Comparison of ENCODE assay signal across 8 cellular contexts in the genomic region with DNA sequence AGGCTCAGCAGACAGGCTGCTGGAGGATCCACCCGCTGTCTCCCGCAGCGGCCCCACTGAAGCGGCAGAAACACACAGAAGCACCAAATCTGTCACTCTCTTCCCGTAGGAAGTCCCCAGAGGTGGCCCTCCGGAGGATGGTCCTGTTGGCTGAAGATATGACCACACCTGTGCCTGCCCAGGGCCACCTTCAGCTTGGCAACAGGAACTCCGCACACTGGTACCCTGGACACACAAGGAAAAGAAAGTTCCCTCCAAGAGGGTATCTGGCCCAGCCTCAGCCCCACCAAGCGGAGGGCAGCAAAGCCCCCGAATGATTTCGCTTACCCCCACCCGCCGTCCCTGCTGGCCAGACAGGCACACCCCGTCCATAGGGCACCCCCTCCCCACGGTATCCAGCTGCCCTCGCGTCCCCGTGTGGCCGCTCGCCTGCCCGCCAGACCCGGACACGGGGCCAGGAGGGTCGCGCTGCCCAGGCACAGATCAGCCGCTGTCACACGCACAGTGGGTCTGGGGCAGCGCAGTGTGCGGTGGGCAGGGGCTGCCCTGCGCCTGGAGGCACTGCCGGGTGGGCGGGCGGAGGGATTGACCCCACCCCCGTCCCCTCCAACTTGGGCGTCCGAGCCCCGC. TPM values are rescaled to one million over a fixed set of nuclear protein-coding genes. Genes with fewer than 3 reads are reported as not detected.
A peak's percentile ranks its signal among the peaks of the same experiment; 100 is the strongest.
DNase-seq lines count a peak whose midpoint lies in the region; ATAC-seq and TF ChIP-seq lines count a peak whose summit lies in the region.

No MANE protein-coding gene starts in this region.

- no peaks in the 10 kb centered on the region for H3K27me3 ChIP-seq in right atrium auricular region

- H3K9me3 Mint-ChIP-seq in activated CD4-positive, alpha-beta memory T cell treated with anti-CD3 and anti-CD28 coated beads for 36 hours, result no peaks in the 10 kb centered on the region
- H3K9me3 Mint-ChIP-seq in stimulated activated memory B cell treated with anti-CD40 and anti-IgM and Interleukin-4, amounts not matched to agents 10 μg/mL and 1 μg/mL and 100 μg/mL, for 72 hours, result no peaks in the 10 kb centered on the region

- intact Hi-C loops in activated CD4-positive, alpha-beta memory T cell treated with anti-CD3 and anti-CD28 coated beads for 36 hours (cut with micrococcal nuclease), result loop anchor here (1.0 to 5.0 kb wide), 3 partner anchors 7 to 230 kb away; partner anchors contain the start of genes LMNTD2, LRRC56, RASSF7 and SLC25A22

- peak overlapping the region; percentile 82 for H3K4me3 Mint-ChIP-seq in activated CD4-positive, alpha-beta memory T cell treated with anti-CD3 and anti-CD28 coated beads for 36 hours
- H3K4me3 Mint-ChIP-seq in stimulated activated memory B cell treated with anti-CD40 and anti-IgM and Interleukin-4, amounts not matched to agents 10 μg/mL and 1 μg/mL and 100 μg/mL, for 72 hours, result peak overlapping the region; percentile 63

- H3K4me3 ChIP-seq in right atrium auricular region, result peak overlapping the region; percentile 42 to 74

- no peaks in the 10 kb centered on the region for H3K27me3 Mint-ChIP-seq in activated CD4-positive, alpha-beta memory T cell treated with anti-CD3 and anti-CD28 coated beads for 36 hours
- no peaks in the 10 kb centered on the region for H3K27me3 Mint-ChIP-seq in stimulated activated memory B cell treated with anti-CD40 and anti-IgM and Interleukin-4, amounts not matched to agents 10 μg/mL and 1 μg/mL and 100 μg/mL, for 72 hours

- CTCF ChIA-PET in activated CD4-positive, alpha-beta memory T cell treated with anti-CD3 and anti-CD28 coated beads for 36 hours (lab: Charles Lee), result interaction anchor here (1.2 to 2.1 kb wide), 2 partner anchors 13 to 49 kb away, joined by 4 to 6 read pairs; no protein-coding TSS in a partner anchor
- CTCF ChIA-PET in GM10248 (lab: Yijun Ruan, JAX), result interaction anchor here (1.2 to 5.8 kb wide), 2 partner anchors 12 to 49 kb away, joined by 3 to 36 read pairs; no protein-coding TSS in a partner anchor

- ATAC-seq in stimulated activated memory B cell treated with anti-CD40 and anti-IgM and Interleukin-4, amounts not matched to agents 10 μg/mL and 1 μg/mL and 100 μg/mL, for 72 hours, result no peak
- ATAC-seq in GM19328 (IDR thresholded peaks at IDR 0.05; ENCODE audit: unreplicated experiment), result no peak

- H3K27ac ChIP-seq in right atrium auricular region, result peak overlapping the region; percentile 93 to 94

- TF ChIP-seq CTCF in right atrium auricular region (IDR thresholded peaks at IDR 0.05) (no peak), GM10248 (IDR thresholded peaks at IDR 0.05; ENCODE audit: control extremely low read depth, extremely low read depth, low read depth, missing control alignments) (no peak)

- no peaks in the 10 kb centered on the region for H3K36me3 ChIP-seq in right atrium auricular region

- peaks cover 5% of the 10 kb centered on the region for H3K4me1 Mint-ChIP-seq in activated CD4-positive, alpha-beta memory T cell treated with anti-CD3 and anti-CD28 coated beads for 36 hours (ENCODE audit: low read depth)
- no peaks in the 10 kb centered on the region for H3K4me1 Mint-ChIP-seq in stimulated activated memory B cell treated with anti-CD40 and anti-IgM and Interleukin-4, amounts not matched to agents 10 μg/mL and 1 μg/mL and 100 μg/mL, for 72 hours

- H3K27ac Mint-ChIP-seq in activated CD4-positive, alpha-beta memory T cell treated with anti-CD3 and anti-CD28 coated beads for 36 hours, result peak overlapping the region; percentile 33
- no peak overlapping the region for H3K27ac Mint-ChIP-seq in stimulated activated memory B cell treated with anti-CD40 and anti-IgM and Interleukin-4, amounts not matched to agents 10 μg/mL and 1 μg/mL and 100 μg/mL, for 72 hours

- H3K9me3 ChIP-seq in right atrium auricular region, result no peaks in the 10 kb centered on the region

- peak; percentile 26 for DNase-seq in activated T-cell treated with anti-CD3 and anti-CD28 coated beads, Interleukin-2, amount 50 U/mL, for 1 hour
- no peak for DNase-seq in activated T-cell treated with anti-CD3 and anti-CD28 coated beads, Interleukin-2, amount 50 U/mL, for 48 hours
- DNase-seq in activated CD4-positive, alpha-beta memory T cell treated with anti-CD3 and anti-CD28 coated beads for 36 hours, result no peak
- DNase-seq in right atrium auricular region (ENCODE audit: low spot score) (no peak), SIG-M5 (lab: John Stamatoyannopoulos, UW) (no peak), GM10248 (ENCODE audit: extremely low spot score) (no peak)

- peaks cover 4% of the 10 kb centered on the region for H3K36me3 Mint-ChIP-seq in activated CD4-positive, alpha-beta memory T cell treated with anti-CD3 and anti-CD28 coated beads for 36 hours
- H3K36me3 Mint-ChIP-seq in stimulated activated memory B cell treated with anti-CD40 and anti-IgM and Interleukin-4, amounts not matched to agents 10 μg/mL and 1 μg/mL and 100 μg/mL, for 72 hours, result peaks cover 5% of the 10 kb centered on the region

- POLR2A ChIA-PET in activated CD4-positive, alpha-beta memory T cell treated with anti-CD3 and anti-CD28 coated beads for 36 hours (lab: Charles Lee), result no interaction called here
- POLR2A ChIA-PET in GM10248 (lab: Yijun Ruan, JAX), result no interaction called here

- peaks cover 0 to 24% of the 10 kb centered on the region in 2 donors for H3K4me1 ChIP-seq in right atrium auricular region

RNA-seq across cellular contexts. Expression of gene RASSF7, which starts 7.0 kb away (rescaled TPM):
- total RNA-seq in activated CD4-positive, alpha-beta memory T cell treated with anti-CD3 and anti-CD28 coated beads for 36 hours, result 10 to 100 TPM; 18.8 to 21.9 TPM
- total RNA-seq in right atrium auricular region, result 10 to 100 TPM in 1 of 2 donors, 1 to 10 TPM in 1; 8.5 to 13.0 TPM

RNA-seq across cellular contexts. Expression of gene LMNTD2, which starts 7.2 kb away (rescaled TPM):
- 1 to 10 TPM; 3.1 to 3.9 TPM for total RNA-seq in activated CD4-positive, alpha-beta memory T cell treated with anti-CD3 and anti-CD28 coated beads for 36 hours
- total RNA-seq in right atrium auricular region, result under 1 TPM; 0.33 to 0.86 TPM

RNA-seq across cellular contexts. Expression of gene PHRF1, which starts 8.5 kb away (rescaled TPM):
- 10 to 100 TPM; 32.4 to 33.5 TPM for total RNA-seq in activated CD4-positive, alpha-beta memory T cell treated with anti-CD3 and anti-CD28 coated beads for 36 hours
- total RNA-seq in right atrium auricular region, result 10 to 100 TPM; 12.4 to 14.2 TPM

RNA-seq across cellular contexts. Expression of gene LRRC56, which starts 30.4 kb away (rescaled TPM):
- 1 to 10 TPM; 1.3 to 1.6 TPM for total RNA-seq in activated CD4-positive, alpha-beta memory T cell treated with anti-CD3 and anti-CD28 coated beads for 36 hours
- total RNA-seq in right atrium auricular region, result under 1 TPM; 0.12 to 0.15 TPM

RNA-seq across cellular contexts. Expression of gene HRAS, which starts 32.4 kb away (rescaled TPM):
- 10 to 100 TPM; 39.8 to 42.0 TPM for total RNA-seq in activated CD4-positive, alpha-beta memory T cell treated with anti-CD3 and anti-CD28 coated beads for 36 hours
- total RNA-seq in right atrium auricular region, result 10 to 100 TPM; 31.7 to 48.1 TPM
